ENCODE assay signal across 1 cellular context in genomic region chr12:123253606-123254459, GRCh38.
TF ChIP-seq lines count a peak whose summit lies in the region.

No MANE protein-coding gene starts in this region.

TF ChIP-seq in GM23338, 12 proteins besides CTCF, POLR2A, EP300 and RAD21 (continued from another document):
- TF ChIP-seq, protein P1, sequence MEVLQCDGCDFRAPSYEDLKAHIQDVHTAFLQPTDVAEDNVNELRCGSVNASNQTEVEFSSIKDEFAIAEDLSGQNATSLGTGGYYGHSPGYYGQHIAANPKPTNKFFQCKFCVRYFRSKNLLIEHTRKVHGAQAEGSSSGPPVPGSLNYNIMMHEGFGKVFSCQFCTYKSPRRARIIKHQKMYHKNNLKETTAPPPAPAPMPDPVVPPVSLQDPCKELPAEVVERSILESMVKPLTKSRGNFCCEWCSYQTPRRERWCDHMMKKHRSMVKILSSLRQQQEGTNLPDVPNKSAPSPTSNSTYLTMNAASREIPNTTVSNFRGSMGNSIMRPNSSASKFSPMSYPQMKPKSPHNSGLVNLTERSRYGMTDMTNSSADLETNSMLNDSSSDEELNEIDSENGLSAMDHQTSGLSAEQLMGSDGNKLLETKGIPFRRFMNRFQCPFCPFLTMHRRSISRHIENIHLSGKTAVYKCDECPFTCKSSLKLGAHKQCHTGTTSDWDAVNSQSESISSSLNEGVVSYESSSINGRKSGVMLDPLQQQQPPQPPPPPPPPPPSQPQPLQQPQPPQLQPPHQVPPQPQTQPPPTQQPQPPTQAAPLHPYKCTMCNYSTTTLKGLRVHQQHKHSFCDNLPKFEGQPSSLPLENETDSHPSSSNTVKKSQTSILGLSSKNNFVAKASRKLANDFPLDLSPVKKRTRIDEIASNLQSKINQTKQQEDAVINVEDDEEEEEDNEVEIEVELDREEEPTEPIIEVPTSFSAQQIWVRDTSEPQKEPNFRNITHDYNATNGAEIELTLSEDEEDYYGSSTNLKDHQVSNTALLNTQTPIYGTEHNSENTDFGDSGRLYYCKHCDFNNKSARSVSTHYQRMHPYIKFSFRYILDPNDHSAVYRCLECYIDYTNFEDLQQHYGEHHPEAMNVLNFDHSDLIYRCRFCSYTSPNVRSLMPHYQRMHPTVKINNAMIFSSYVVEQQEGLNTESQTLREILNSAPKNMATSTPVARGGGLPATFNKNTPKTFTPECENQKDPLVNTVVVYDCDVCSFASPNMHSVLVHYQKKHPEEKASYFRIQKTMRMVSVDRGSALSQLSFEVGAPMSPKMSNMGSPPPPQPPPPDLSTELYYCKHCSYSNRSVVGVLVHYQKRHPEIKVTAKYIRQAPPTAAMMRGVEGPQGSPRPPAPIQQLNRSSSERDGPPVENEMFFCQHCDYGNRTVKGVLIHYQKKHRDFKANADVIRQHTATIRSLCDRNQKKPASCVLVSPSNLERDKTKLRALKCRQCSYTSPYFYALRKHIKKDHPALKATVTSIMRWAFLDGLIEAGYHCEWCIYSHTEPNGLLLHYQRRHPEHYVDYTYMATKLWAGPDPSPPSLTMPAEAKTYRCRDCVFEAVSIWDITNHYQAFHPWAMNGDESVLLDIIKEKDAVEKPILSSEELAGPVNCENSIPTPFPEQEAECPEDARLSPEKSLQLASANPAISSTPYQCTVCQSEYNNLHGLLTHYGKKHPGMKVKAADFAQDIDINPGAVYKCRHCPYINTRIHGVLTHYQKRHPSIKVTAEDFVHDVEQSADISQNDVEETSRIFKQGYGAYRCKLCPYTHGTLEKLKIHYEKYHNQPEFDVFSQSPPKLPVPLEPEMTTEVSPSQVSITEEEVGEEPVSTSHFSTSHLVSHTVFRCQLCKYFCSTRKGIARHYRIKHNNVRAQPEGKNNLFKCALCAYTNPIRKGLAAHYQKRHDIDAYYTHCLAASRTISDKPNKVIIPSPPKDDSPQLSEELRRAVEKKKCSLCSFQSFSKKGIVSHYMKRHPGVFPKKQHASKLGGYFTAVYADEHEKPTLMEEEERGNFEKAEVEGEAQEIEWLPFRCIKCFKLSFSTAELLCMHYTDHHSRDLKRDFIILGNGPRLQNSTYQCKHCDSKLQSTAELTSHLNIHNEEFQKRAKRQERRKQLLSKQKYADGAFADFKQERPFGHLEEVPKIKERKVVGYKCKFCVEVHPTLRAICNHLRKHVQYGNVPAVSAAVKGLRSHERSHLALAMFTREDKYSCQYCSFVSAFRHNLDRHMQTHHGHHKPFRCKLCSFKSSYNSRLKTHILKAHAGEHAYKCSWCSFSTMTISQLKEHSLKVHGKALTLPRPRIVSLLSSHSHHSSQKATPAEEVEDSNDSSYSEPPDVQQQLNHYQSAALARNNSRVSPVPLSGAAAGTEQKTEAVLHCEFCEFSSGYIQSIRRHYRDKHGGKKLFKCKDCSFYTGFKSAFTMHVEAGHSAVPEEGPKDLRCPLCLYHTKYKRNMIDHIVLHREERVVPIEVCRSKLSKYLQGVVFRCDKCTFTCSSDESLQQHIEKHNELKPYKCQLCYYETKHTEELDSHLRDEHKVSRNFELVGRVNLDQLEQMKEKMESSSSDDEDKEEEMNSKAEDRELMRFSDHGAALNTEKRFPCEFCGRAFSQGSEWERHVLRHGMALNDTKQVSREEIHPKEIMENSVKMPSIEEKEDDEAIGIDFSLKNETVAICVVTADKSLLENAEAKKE (CRISPR knock-in tag; IDR thresholded peaks at IDR 0.05), result no peak
- TF ChIP-seq EZH2phosphoT487 (IDR thresholded peaks at IDR 0.05; ENCODE audit: unreplicated experiment) (no peak), JUNB (IDR thresholded peaks at IDR 0.05; ENCODE audit: unreplicated experiment) (no peak), POLR2AphosphoS5 (IDR thresholded peaks at IDR 0.05; ENCODE audit: low read depth) (no peak)
